In the genomic region with DNA sequence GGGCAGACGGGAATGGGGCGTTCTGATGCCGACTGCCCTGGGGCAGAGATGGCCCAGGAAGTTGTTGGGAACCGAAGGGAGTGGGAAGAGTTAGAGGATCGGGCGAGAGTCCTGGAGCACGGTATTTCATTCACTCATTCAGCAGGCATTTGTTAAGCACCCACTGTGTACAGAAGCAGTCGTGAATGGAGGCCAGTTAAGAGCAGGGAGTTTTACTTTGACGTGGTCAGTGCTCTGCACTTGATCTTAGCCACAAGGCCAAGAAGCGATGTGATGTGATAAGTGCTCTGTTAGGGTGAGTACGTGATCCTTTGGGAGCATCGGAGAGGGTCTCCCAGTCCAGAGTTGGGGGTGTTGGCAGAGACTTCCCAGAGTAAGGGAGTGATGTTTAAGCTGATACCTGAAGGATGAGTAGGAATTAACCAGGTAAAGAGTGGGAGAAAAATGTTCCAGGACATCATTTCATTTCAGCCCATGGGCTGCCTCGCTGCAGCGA, we compare ENCODE assay signal across 8 cellular contexts. TPM values are rescaled to one million over a fixed set of nuclear protein-coding genes. Genes with fewer than 3 reads are reported as not detected.
DNase-seq lines count a peak whose midpoint lies in the region; ATAC-seq and TF ChIP-seq lines count a peak whose summit lies in the region.

No MANE protein-coding gene starts in this region.

- TF ChIP-seq CTCF in AG09309 (IDR thresholded peaks at IDR 0.05; ENCODE audit: control insufficient read depth, insufficient read depth, low read depth, low read length, missing control alignments) (no peak), Panc1 (IDR thresholded peaks at IDR 0.05) (no peak), fibroblast of the aortic adventitia (IDR thresholded peaks at IDR 0.05; ENCODE audit: insufficient read depth, low read length) (no peak)

- ATAC-seq in GM21447 (IDR thresholded peaks at IDR 0.05; ENCODE audit: unreplicated experiment) (peak; percentile 12), Panc1 (no peak; the same call in 1 of the 2 replicates), HG03159 (IDR thresholded peaks at IDR 0.05; ENCODE audit: unreplicated experiment) (no peak)

- peak overlapping the region; percentile 92 for H3K27ac ChIP-seq in Panc1 (ENCODE audit: low read length)
- H3K27ac ChIP-seq in skin epidermis = peak overlapping the region in 20 of 21 experiments; percentile 86 to 98 (median 96)

- no peaks in the 10 kb centered on the region; the same call in 1 of the 2 replicates for H3K9me3 ChIP-seq in Panc1 (ENCODE audit: control insufficient read depth, insufficient read depth, low read depth, low read length)

- H3K27me3 ChIP-seq in Panc1 (ENCODE audit: control insufficient read depth, insufficient read depth, low read length) = no peaks in the 10 kb centered on the region

- DNase-seq in AG09309 (ENCODE audit: low read depth) (no peak), Panc1 (ENCODE audit: low read depth, low spot score) (no peak), fibroblast of the aortic adventitia (ENCODE audit: low read depth) (no peak), HuH-7.5 (ENCODE audit: low spot score) (no peak)
- no peak for DNase-seq in activated effector memory CD4-positive, alpha-beta T cell treated with Interleukin-2 at 50 U/mL for 16 hours

- intact Hi-C loops in Panc1 (cut with micrococcal nuclease; ENCODE audit: unreplicated experiment) = no loop called here

- no TSS peak for BruUV-seq in Panc1 (replicated peaks; lab: Mats Ljungman, UMichigan)

- H3K36me3 ChIP-seq in Panc1 (ENCODE audit: control insufficient read depth, insufficient read depth, low read length) = peaks cover 15% of the 10 kb centered on the region

- H3K4me1 ChIP-seq in Panc1 (ENCODE audit: control insufficient read depth, insufficient read depth, low read length) = peaks cover 4% of the 10 kb centered on the region; the same call in 1 of the 2 replicates

- POLR2A ChIA-PET in Panc1 (lab: Charles Lee) = no interaction called here

- in situ Hi-C loops in Panc1 (cut with HindIII; ENCODE audit: low pct_unique_long_range_greater_than_20kb, low sequenced_read_pairs) = no loop called here

- peak overlapping the region; percentile 95 for H3K4me3 ChIP-seq in AG09309 (ENCODE audit: control insufficient read depth, low read depth, low read length)
- peak overlapping the region; percentile 70 to 87 for H3K4me3 ChIP-seq in Panc1 (ENCODE audit: low read depth in 2 of 2, low read length in 2 of 2)
- H3K4me3 ChIP-seq in fibroblast of the aortic adventitia (ENCODE audit: low read depth, low read length) = peak overlapping the region; percentile 96
- peak overlapping the region; percentile 72 to 99 (median 97) for H3K4me3 ChIP-seq in skin epidermis

- CTCF ChIA-PET in Panc1 (lab: Charles Lee) = no interaction called here

RNA-seq across cellular contexts. Expression of a gene that starts 0.9 kb away (rescaled TPM):
- total RNA-seq in Panc1 (2021; ENCODE audit: unreplicated experiment) (37.9 TPM), fibroblast of the aortic adventitia (ENCODE audit: low replicate concordance) (14.1 and 20.4 TPM in 2 replicates)
- polyA plus RNA-seq in Panc1 (2012; ENCODE audit: insufficient read length) = 27.8 TPM

RNA-seq across cellular contexts. Expression of a gene that starts 24.3 kb away (rescaled TPM):
- 53.1 TPM for total RNA-seq in Panc1 (2021; ENCODE audit: unreplicated experiment)
- polyA plus RNA-seq in Panc1 (2012; ENCODE audit: insufficient read length) = 58.1 TPM
- total RNA-seq in fibroblast of the aortic adventitia (ENCODE audit: low replicate concordance) = 34.9 and 64.3 TPM in 2 replicates

RNA-seq across cellular contexts. Expression of a gene that starts 34.0 kb away (rescaled TPM):
- total RNA-seq in Panc1 (2021; ENCODE audit: unreplicated experiment) = 0.64 TPM
- polyA plus RNA-seq in Panc1 (2012; ENCODE audit: insufficient read length) = 1.2 TPM
- total RNA-seq in fibroblast of the aortic adventitia (ENCODE audit: low replicate concordance) = not detected in 2 replicates

RNA-seq across cellular contexts. Expression of a gene that starts 50.8 kb away (rescaled TPM):
- total RNA-seq in Panc1 (2021; ENCODE audit: unreplicated experiment) = 8.0 TPM
- 7.8 TPM for polyA plus RNA-seq in Panc1 (2012; ENCODE audit: insufficient read length)
- 20.2 TPM in 2 replicates for total RNA-seq in fibroblast of the aortic adventitia (ENCODE audit: low replicate concordance)
